ENCODE assay signal across 21 cellular contexts in genomic region chr4:16977081-16977480, GRCh38.
DNase-seq lines count a peak whose midpoint lies in the region; ATAC-seq and TF ChIP-seq lines count a peak whose summit lies in the region.
"Had no signal": no experiment of that assay in that cellular context is flagged by ENCODE, and none has a peak within 500 bp of the region (broad histone marks: within the 10 kb centered on the region; RNA-seq: fewer than 3 reads in every experiment).

No MANE protein-coding gene starts in this region.

- H3K27me3 Mint-ChIP-seq in WTC11 (ENCODE audit: low read depth) (no peaks in the 10 kb centered on the region), T-cell (peaks cover 1 to 11% of the 10 kb centered on the region in 2 donors)

- TF ChIP-seq CTCF in AG10803 (conservative IDR thresholded peaks at IDR 0.05; ENCODE audit: low read length) = no peak
- TF ChIP-seq CTCF in WTC11 (IDR thresholded peaks at IDR 0.05) = no peak
- TF ChIP-seq CTCF in fibroblast of the aortic adventitia (IDR thresholded peaks at IDR 0.05; ENCODE audit: insufficient read depth, low read length) = no peak

- POLR2A ChIA-PET in WTC11 (lab: Charles Lee) = no interaction called here
- POLR2A ChIA-PET in T-cell (lab: Charles Lee) = no interaction called here

- intact Hi-C loops in aorta (cut with DNase I) = no loop called here

- CTCF ChIA-PET in WTC11 (lab: Charles Lee) (no interaction called here), T-cell (lab: Charles Lee) (no interaction called here)

- no peak for ATAC-seq in WTC11
- ATAC-seq in T-cell (replicated peaks in 1 of 4) = no peak
- no peak for ATAC-seq in aorta (ENCODE audit: low FRiP score)
- ATAC-seq: GM12878 had no signal

- H3K36me3 Mint-ChIP-seq in WTC11 = peaks cover 2% of the 10 kb centered on the region; the same call in 1 of the 2 replicates
- no peaks in the 10 kb centered on the region for H3K36me3 Mint-ChIP-seq in T-cell
- H3K36me3 Mint-ChIP-seq: CD4-positive, alpha-beta memory T cell had no signal

- H3K9me3 ChIP-seq in aorta (ENCODE audit: control insufficient read depth, low read length) = peaks cover 2% of the 10 kb centered on the region
- H3K9me3 ChIP-seq: BE2C, HAP-1 had no signal

- H3K27ac ChIP-seq in aorta (ENCODE audit: low read depth in 1 of 2, low read length in 2 of 2) = no peak overlapping the region
- H3K27ac ChIP-seq: 22Rv1 had no signal

- no peaks in the 10 kb centered on the region for H3K36me3 ChIP-seq in aorta (ENCODE audit: control insufficient read depth in 1 of 2, insufficient read depth in 2 of 2, low read length in 1 of 2)
- H3K36me3 ChIP-seq: BE2C, HAP-1 had no signal

- DNase-seq in AG10803 (ENCODE audit: low read depth) (peak; percentile 64), GM03348 (ENCODE audit: low spot score) (peak; percentile 20), WTC11 (ENCODE audit: low spot score) (no peak), fibroblast of the aortic adventitia (ENCODE audit: low read depth) (peak; percentile 5), T-cell (no peak), NCI-H2196 treated with DMSO at 0.1 percent for 48 hours (lab: John Stamatoyannopoulos, UW; ENCODE audit: unreplicated experiment) (no peak), aorta (no peak)
- DNase-seq in stimulated activated CD4-positive, alpha-beta T cell treated with anti-CD3 and anti-CD28 coated beads, Interleukin-1b, Interleukin-23, amount 100 ng/mL, for 48 hours = no peak
- DNase-seq: AML-193; BE2C; C1 segment of cervical spinal cord; Calu3; CD4-positive, alpha-beta memory T cell; COR-L47; DMS53; DMS79 treated with DMSO at 0.1 percent for 48 hours; GOT3; HFFc6 had no signal

- H3K9me3 Mint-ChIP-seq in WTC11 = no peaks in the 10 kb centered on the region; the same call in 1 of the 2 replicates
- no peaks in the 10 kb centered on the region for H3K9me3 Mint-ChIP-seq in T-cell
- H3K9me3 Mint-ChIP-seq: CD4-positive, alpha-beta memory T cell; HFFc6 had no signal

- H3K4me1 Mint-ChIP-seq in WTC11 = peaks cover 40% of the 10 kb centered on the region
- H3K4me1 Mint-ChIP-seq in T-cell = no peaks in the 10 kb centered on the region
- H3K4me1 Mint-ChIP-seq: CD4-positive, alpha-beta memory T cell had no signal

- H3K4me3 ChIP-seq in AG10803 (ENCODE audit: low read length) (no peak overlapping the region), fibroblast of the aortic adventitia (ENCODE audit: low read depth, low read length) (no peak overlapping the region), aorta (ENCODE audit: low read length in 2 of 2) (no peak overlapping the region)
- H3K4me3 ChIP-seq: GM12878, HAP-1 had no signal

- peak overlapping the region; percentile 54; the same call in 1 of the 2 replicates for H3K27ac Mint-ChIP-seq in WTC11
- H3K27ac Mint-ChIP-seq in T-cell = no peak overlapping the region
- H3K27ac Mint-ChIP-seq: CD4-positive, alpha-beta memory T cell; HFFc6 had no signal

- H3K27me3 ChIP-seq in aorta (ENCODE audit: control insufficient read depth in 1 of 2, insufficient read depth in 2 of 2, low read length in 1 of 2) = no peaks in the 10 kb centered on the region
- H3K27me3 ChIP-seq: BE2C had no signal

- H3K4me3 Mint-ChIP-seq in WTC11 = no peak overlapping the region
- no peak overlapping the region for H3K4me3 Mint-ChIP-seq in T-cell
- H3K4me3 Mint-ChIP-seq: CD4-positive, alpha-beta memory T cell; HFFc6 had no signal

- no peaks in the 10 kb centered on the region for H3K4me1 ChIP-seq in aorta (ENCODE audit: control insufficient read depth in 1 of 2, insufficient read depth in 2 of 2, low read length in 2 of 2)
- H3K4me1 ChIP-seq: BE2C, HAP-1 had no signal

TF ChIP-seq in WTC11, 78 proteins besides CTCF, POLR2A, EP300 and RAD21 (continues in another document):
- TF ChIP-seq CREB1 (CRISPR knock-in tag; IDR thresholded peaks at IDR 0.05) = no peak
- TF ChIP-seq EMX1 (CRISPR knock-in tag; IDR thresholded peaks at IDR 0.05) = no peak
- TF ChIP-seq ZSCAN18 (CRISPR knock-in tag; IDR thresholded peaks at IDR 0.05) = no peak
- no peak for TF ChIP-seq ZNF396 (CRISPR knock-in tag; IDR thresholded peaks at IDR 0.05; ENCODE audit: borderline replicate concordance)
- TF ChIP-seq RORB (CRISPR knock-in tag; IDR thresholded peaks at IDR 0.05) = no peak
- TF ChIP-seq USF1 (CRISPR knock-in tag; IDR thresholded peaks at IDR 0.05) = no peak
- TF ChIP-seq E2F4 (CRISPR knock-in tag; IDR thresholded peaks at IDR 0.05; ENCODE audit: borderline replicate concordance, low read depth) = no peak
- TF ChIP-seq SMAD3 (CRISPR knock-in tag; IDR thresholded peaks at IDR 0.05; ENCODE audit: borderline replicate concordance) = no peak
- no peak for TF ChIP-seq ZNF219 (CRISPR knock-in tag; IDR thresholded peaks at IDR 0.05; ENCODE audit: borderline replicate concordance)
- TF ChIP-seq AR (CRISPR knock-in tag; IDR thresholded peaks at IDR 0.05) = no peak
- no peak for TF ChIP-seq ATF6 (CRISPR knock-in tag; IDR thresholded peaks at IDR 0.05)
- TF ChIP-seq NFATC4 (CRISPR knock-in tag; IDR thresholded peaks at IDR 0.05) = no peak
- no peak for TF ChIP-seq ZNF232 (CRISPR knock-in tag; IDR thresholded peaks at IDR 0.05)
- no peak for TF ChIP-seq CBFB (CRISPR knock-in tag; IDR thresholded peaks at IDR 0.05; ENCODE audit: low read depth)
- no peak for TF ChIP-seq NFE2L1 (CRISPR knock-in tag; IDR thresholded peaks at IDR 0.05)

Comparison
In these comparisons a context has a peak if more than half of its experiments do, and no peak if none do; other contexts are left out.
1. DNase-seq: peak in AG10803 (single experiment), GM03348 (single experiment) and fibroblast of the aortic adventitia (single experiment); none in WTC11 (single experiment), T-cell (0 of 34), NCI-H2196 treated with DMSO at 0.1 percent for 48 hours (single experiment), aorta (0 of 2) and stimulated activated CD4-positive, alpha-beta T cell treated with anti-CD3 and anti-CD28 coated beads, Interleukin-1b, Interleukin-23, amount 100 ng/mL, for 48 hours (single experiment).